Comparison of ENCODE assay signal across 8 cellular contexts in the genomic region with DNA sequence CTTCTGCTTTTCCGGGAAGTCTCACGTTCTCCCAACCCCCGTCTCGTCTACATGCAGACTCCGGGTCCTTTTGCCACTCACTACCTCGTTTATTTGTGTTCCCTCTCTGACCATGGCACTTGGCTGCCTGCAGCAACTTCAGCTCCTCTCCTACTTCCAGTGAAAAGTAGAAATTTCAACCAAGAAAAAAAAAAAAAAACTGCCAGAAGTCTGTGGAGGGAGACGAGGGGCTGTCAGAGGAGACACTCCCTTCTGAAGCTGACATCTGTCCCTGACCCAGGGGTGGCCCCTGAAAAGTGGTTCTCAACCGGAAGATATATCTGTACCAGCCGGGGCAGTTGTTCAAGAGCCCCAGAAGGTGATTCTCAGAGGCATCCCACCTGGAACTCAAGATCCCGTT. TPM values are rescaled to one million over a fixed set of nuclear protein-coding genes. Genes with fewer than 3 reads are reported as not detected.
DNase-seq lines count a peak whose midpoint lies in the region; ATAC-seq, FAIRE-seq and TF ChIP-seq lines count a peak whose summit lies in the region.

No MANE protein-coding gene starts in this region.

- TF ChIP-seq CTCF in colonic mucosa (IDR thresholded peaks at IDR 0.05) (no peak), nephron progenitor cell (IDR thresholded peaks at IDR 0.05) (no peak), omental fat pad (IDR thresholded peaks at IDR 0.05) (no peak)

- no peak overlapping the region for H3K27ac ChIP-seq in CD8-positive, alpha-beta memory T cell (ENCODE audit: low read depth, low read length)
- H3K27ac ChIP-seq in HUES6 (ENCODE audit: low read depth, low read length) = no peak overlapping the region
- no peak overlapping the region for H3K27ac ChIP-seq in colonic mucosa

- no peaks in the 10 kb centered on the region for H3K36me3 ChIP-seq in CD8-positive, alpha-beta memory T cell (ENCODE audit: insufficient read depth, low read length)
- H3K36me3 ChIP-seq in HUES6 (ENCODE audit: control insufficient read depth, insufficient read depth, low read length) = no peaks in the 10 kb centered on the region
- no peaks in the 10 kb centered on the region for H3K36me3 ChIP-seq in colonic mucosa

- peaks cover 0 to 6% (median 4%) of the 10 kb centered on the region in 5 donors for H3K9me3 Mint-ChIP-seq in CD8-positive, alpha-beta memory T cell
- H3K9me3 Mint-ChIP-seq in nephron progenitor cell = peaks cover 6% of the 10 kb centered on the region

- H3K27me3 Mint-ChIP-seq in CD8-positive, alpha-beta memory T cell = peaks cover 54 to 79% of the 10 kb centered on the region in 2 donors
- H3K27me3 Mint-ChIP-seq in nephron progenitor cell (ENCODE audit: low read depth, poor library complexity) = peaks cover 90% of the 10 kb centered on the region

- peaks cover 8 to 20% (median 19%) of the 10 kb centered on the region in 3 donors for H3K4me1 Mint-ChIP-seq in CD8-positive, alpha-beta memory T cell
- peaks cover 17% of the 10 kb centered on the region for H3K4me1 Mint-ChIP-seq in nephron progenitor cell

- intact Hi-C loops in colonic mucosa (cut with DNase I) = loop anchor here (5.0 kb wide), 1 partner anchor 83 kb away; no protein-coding TSS in a partner anchor

- H3K9me3 ChIP-seq in CD8-positive, alpha-beta memory T cell (ENCODE audit: low read length) = no peaks in the 10 kb centered on the region
- H3K9me3 ChIP-seq in HUES6 (ENCODE audit: control insufficient read depth, insufficient read depth, low read depth, low read length) (no peaks in the 10 kb centered on the region), colonic mucosa (no peaks in the 10 kb centered on the region)

- H3K9ac ChIP-seq in HUES6 (ENCODE audit: low read length) = no peak overlapping the region
- H3K9ac ChIP-seq in colonic mucosa (ENCODE audit: low read depth in 2 of 2, low read length in 2 of 2) = peak overlapping the region in 1 of 2 donors; percentile 8

- peaks cover 4% of the 10 kb centered on the region for H3K4me1 ChIP-seq in CD8-positive, alpha-beta memory T cell (ENCODE audit: insufficient read depth, low read length)
- H3K4me1 ChIP-seq in HUES6 (ENCODE audit: control insufficient read depth, insufficient read depth, low read length) (peaks cover 7% of the 10 kb centered on the region), colonic mucosa (no peaks in the 10 kb centered on the region)

- CTCF ChIA-PET in CD8-positive, alpha-beta memory T cell (lab: Charles Lee) = interaction anchor here (1.6 kb wide), 1 partner anchor 685 kb away, joined by 4 read pairs; no protein-coding TSS in a partner anchor

- peak overlapping the region in 1 of 8 donors; percentile 63 for H3K27ac Mint-ChIP-seq in CD8-positive, alpha-beta memory T cell
- H3K27ac Mint-ChIP-seq in nephron progenitor cell = no peak overlapping the region

- peaks cover 20% of the 10 kb centered on the region for H3K27me3 ChIP-seq in CD8-positive, alpha-beta memory T cell (ENCODE audit: insufficient read depth, low read length, poor library complexity, severe bottlenecking)
- H3K27me3 ChIP-seq in HUES6 (ENCODE audit: control insufficient read depth, insufficient read depth, low read length) (peaks cover 81% of the 10 kb centered on the region), colonic mucosa (peaks cover 12% of the 10 kb centered on the region)

- no peak for FAIRE-seq in HTR-8/SVneo (lab: Jason Lieb, UNC)

- POLR2A ChIA-PET in CD8-positive, alpha-beta memory T cell (lab: Charles Lee) = no interaction called here

- no peak overlapping the region for H3K4me3 ChIP-seq in CD8-positive, alpha-beta memory T cell (ENCODE audit: low read length)
- peak overlapping the region; percentile 70 for H3K4me3 ChIP-seq in HUES6 (ENCODE audit: low read depth, low read length)
- H3K4me3 ChIP-seq in colonic mucosa = peak overlapping the region; percentile 19

- no peak for DNase-seq in CD8-positive, alpha-beta memory T cell
- DNase-seq in colonic mucosa (no peak), nephron progenitor cell (no peak), HTR-8/SVneo (ENCODE audit: insufficient read length, low spot score) (no peak), omental fat pad (ENCODE audit: low spot score) (no peak), GM03348 (ENCODE audit: low spot score) (no peak)

- peak overlapping the region; percentile 34 to 85 (median 59) for H3K4me3 Mint-ChIP-seq in CD8-positive, alpha-beta memory T cell
- peak overlapping the region; percentile 83 for H3K4me3 Mint-ChIP-seq in nephron progenitor cell

- ATAC-seq in omental fat pad (ENCODE audit: low FRiP score) (no peak), GM18907 (IDR thresholded peaks at IDR 0.05; ENCODE audit: unreplicated experiment) (no peak)

- H3K36me3 Mint-ChIP-seq in CD8-positive, alpha-beta memory T cell = peaks cover 0 to 5% (median 0%) of the 10 kb centered on the region in 3 donors
- H3K36me3 Mint-ChIP-seq in nephron progenitor cell (ENCODE audit: low read depth) = no peaks in the 10 kb centered on the region

RNA-seq across cellular contexts. Expression of gene MYO5B, which starts 0.7 kb away (rescaled TPM):
- total RNA-seq in CD8-positive, alpha-beta memory T cell = under 1 TPM; 0.07 to 0.11 TPM
- polyA plus RNA-seq in CD8-positive, alpha-beta memory T cell = not detected
- 100 to 1,000 TPM; 106 to 132 TPM for total RNA-seq in colonic mucosa
- total RNA-seq in omental fat pad = 10 to 100 TPM in 2 of 4 donors, 1 to 10 TPM in 1, under 1 TPM in 1; 0.63 to 31.0 (median 13.0) TPM
